In the genomic region with DNA sequence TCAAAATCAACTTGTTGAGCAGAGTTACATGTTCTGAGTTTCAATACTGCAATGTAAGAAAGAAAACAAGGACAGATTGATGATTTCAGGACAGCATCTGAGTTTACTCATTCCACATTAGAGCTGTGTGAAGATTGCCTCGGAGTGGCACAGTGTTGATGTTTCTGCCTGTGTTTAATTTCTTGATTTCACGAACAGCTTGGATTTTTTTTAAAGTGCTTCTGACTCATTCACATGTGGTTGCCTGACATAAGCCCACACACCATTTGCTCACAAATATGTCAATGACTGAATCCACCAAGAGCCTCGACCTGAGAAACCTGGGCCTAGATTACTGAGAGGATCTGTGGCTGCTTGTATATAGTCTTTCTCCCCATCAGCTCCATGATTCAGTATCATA, we compare ENCODE assay signal across 12 cellular contexts.
DNase-seq lines count a peak whose midpoint lies in the region; FAIRE-seq and TF ChIP-seq lines count a peak whose summit lies in the region.
"Had no signal": no experiment of that assay in that cellular context is flagged by ENCODE, and none has a peak within 500 bp of the region (broad histone marks: within the 10 kb centered on the region; RNA-seq: fewer than 3 reads in every experiment).

No MANE protein-coding gene starts in this region.

- H3K27ac ChIP-seq in astrocyte (ENCODE audit: low read depth, low read length), result peak overlapping the region; percentile 20
- H3K27ac ChIP-seq: neutrophil, SJSA1, upper lobe of right lung had no signal

- H3K4me3 ChIP-seq in AG10803 (ENCODE audit: low read length) (no peak overlapping the region), HFF-Myc (replicated peaks; ENCODE audit: low read depth, low read length) (no peak overlapping the region), astrocyte (ENCODE audit: insufficient read depth, low read depth, low read length) (no peak overlapping the region)
- H3K4me3 ChIP-seq: SJSA1, upper lobe of right lung had no signal

- no peaks in the 10 kb centered on the region for H3K4me1 ChIP-seq in astrocyte (ENCODE audit: insufficient read depth, low read length)
- H3K4me1 ChIP-seq: upper lobe of right lung had no signal

- H3K9me3 Mint-ChIP-seq in astrocyte (ENCODE audit: unreplicated experiment), result no peaks in the 10 kb centered on the region
- H3K9me3 Mint-ChIP-seq: activated CD4-positive, alpha-beta T cell treated with anti-CD3 and anti-CD28 coated beads, Interleukin-2, amount 10 ng/mL, durations not matched to agents 24 days and 14 days had no signal

- H3K27me3 Mint-ChIP-seq in astrocyte (ENCODE audit: low read depth, unreplicated experiment), result peaks cover 11% of the 10 kb centered on the region
- H3K27me3 Mint-ChIP-seq: activated CD4-positive, alpha-beta T cell treated with anti-CD3 and anti-CD28 coated beads, Interleukin-2, amount 10 ng/mL, durations not matched to agents 24 days and 14 days had no signal

- peak overlapping the region; percentile 28 for H3K27ac Mint-ChIP-seq in astrocyte (ENCODE audit: unreplicated experiment)
- H3K27ac Mint-ChIP-seq: activated CD4-positive, alpha-beta T cell treated with anti-CD3 and anti-CD28 coated beads, Interleukin-2, amount 10 ng/mL, durations not matched to agents 24 days and 14 days had no signal

- no peaks in the 10 kb centered on the region for H3K36me3 Mint-ChIP-seq in astrocyte (ENCODE audit: low read depth, unreplicated experiment)

- no peak overlapping the region for H3K4me2 ChIP-seq in astrocyte (ENCODE audit: low read length)

- no peak overlapping the region for H3K9ac ChIP-seq in astrocyte (ENCODE audit: low read length)

- DNase-seq in AG10803 (ENCODE audit: low read depth) (peak; percentile 91), HFF-Myc (ENCODE audit: extremely low read depth, low read depth) (peak; percentile 77), astrocyte (ENCODE audit: low read depth) (peak; percentile 94), iris pigment epithelial cell (ENCODE audit: low read depth) (peak; percentile 93), NCI-H146 treated with DMSO at 0.1 percent for 48 hours (lab: John Stamatoyannopoulos, UW; ENCODE audit: unreplicated experiment) (no peak), DMS153 treated with DMSO at 0.1 percent for 48 hours (lab: John Stamatoyannopoulos, UW; ENCODE audit: unreplicated experiment) (no peak), GM19238 (ENCODE audit: insufficient read length, low spot score) (no peak)
- DNase-seq in stimulated activated naive CD4-positive, alpha-beta T cell (lab: John Stamatoyannopoulos, UW), result no peak
- DNase-seq: activated CD4-positive, alpha-beta T cell treated with anti-CD3 and anti-CD28 coated beads, Interleukin-2, amount 10 ng/mL, durations not matched to agents 24 days and 14 days; upper lobe of right lung had no signal

- H4K20me1 ChIP-seq in astrocyte (ENCODE audit: insufficient read depth, low read length), result no peaks in the 10 kb centered on the region

- no peaks in the 10 kb centered on the region for H3K36me3 ChIP-seq in astrocyte (ENCODE audit: insufficient read depth, low read length)
- H3K36me3 ChIP-seq: neutrophil, SJSA1, upper lobe of right lung had no signal

- H3K4me3 Mint-ChIP-seq in astrocyte (ENCODE audit: unreplicated experiment), result no peak overlapping the region
- H3K4me3 Mint-ChIP-seq: activated CD4-positive, alpha-beta T cell treated with anti-CD3 and anti-CD28 coated beads, Interleukin-2, amount 10 ng/mL, durations not matched to agents 24 days and 14 days had no signal

- no peaks in the 10 kb centered on the region for H3K79me2 ChIP-seq in astrocyte (ENCODE audit: insufficient read depth, low read length)

- FAIRE-seq in astrocyte (lab: Jason Lieb, UNC), result peak; percentile 85

- no peaks in the 10 kb centered on the region for H3K9me3 ChIP-seq in astrocyte (ENCODE audit: insufficient read depth, low read depth, low read length)
- H3K9me3 ChIP-seq: neutrophil, SJSA1, upper lobe of right lung had no signal

- H2AFZ ChIP-seq in astrocyte (ENCODE audit: low read depth, low read length), result peak overlapping the region; percentile 7

- H3K27me3 ChIP-seq in astrocyte (ENCODE audit: insufficient read depth, low read length), result peaks cover 8% of the 10 kb centered on the region
- H3K27me3 ChIP-seq: neutrophil, SJSA1, upper lobe of right lung had no signal

- TF ChIP-seq CTCF in AG10803 (conservative IDR thresholded peaks at IDR 0.05; ENCODE audit: low read length), result no peak
- TF ChIP-seq CTCF in HFF-Myc (IDR thresholded peaks at IDR 0.05; ENCODE audit: low read depth, low read length, missing control alignments), result no peak
- TF ChIP-seq CTCF in astrocyte (IDR thresholded peaks at IDR 0.05; ENCODE audit: insufficient read depth, low read depth, low read length), result no peak

- peaks cover 5% of the 10 kb centered on the region for H3K4me1 Mint-ChIP-seq in astrocyte (ENCODE audit: low read depth, unreplicated experiment)
- H3K4me1 Mint-ChIP-seq: activated CD4-positive, alpha-beta T cell treated with anti-CD3 and anti-CD28 coated beads, Interleukin-2, amount 10 ng/mL, durations not matched to agents 24 days and 14 days had no signal

Comparison
In these comparisons a context has a peak if more than half of its experiments do, and no peak if none do; other contexts are left out.
1. DNase-seq: peak in AG10803 (single experiment), HFF-Myc (single experiment), astrocyte (single experiment) and iris pigment epithelial cell (single experiment); none in NCI-H146 treated with DMSO at 0.1 percent for 48 hours (single experiment), stimulated activated naive CD4-positive, alpha-beta T cell (0 of 6), DMS153 treated with DMSO at 0.1 percent for 48 hours (single experiment) and GM19238 (single experiment).